In the genomic region with DNA sequence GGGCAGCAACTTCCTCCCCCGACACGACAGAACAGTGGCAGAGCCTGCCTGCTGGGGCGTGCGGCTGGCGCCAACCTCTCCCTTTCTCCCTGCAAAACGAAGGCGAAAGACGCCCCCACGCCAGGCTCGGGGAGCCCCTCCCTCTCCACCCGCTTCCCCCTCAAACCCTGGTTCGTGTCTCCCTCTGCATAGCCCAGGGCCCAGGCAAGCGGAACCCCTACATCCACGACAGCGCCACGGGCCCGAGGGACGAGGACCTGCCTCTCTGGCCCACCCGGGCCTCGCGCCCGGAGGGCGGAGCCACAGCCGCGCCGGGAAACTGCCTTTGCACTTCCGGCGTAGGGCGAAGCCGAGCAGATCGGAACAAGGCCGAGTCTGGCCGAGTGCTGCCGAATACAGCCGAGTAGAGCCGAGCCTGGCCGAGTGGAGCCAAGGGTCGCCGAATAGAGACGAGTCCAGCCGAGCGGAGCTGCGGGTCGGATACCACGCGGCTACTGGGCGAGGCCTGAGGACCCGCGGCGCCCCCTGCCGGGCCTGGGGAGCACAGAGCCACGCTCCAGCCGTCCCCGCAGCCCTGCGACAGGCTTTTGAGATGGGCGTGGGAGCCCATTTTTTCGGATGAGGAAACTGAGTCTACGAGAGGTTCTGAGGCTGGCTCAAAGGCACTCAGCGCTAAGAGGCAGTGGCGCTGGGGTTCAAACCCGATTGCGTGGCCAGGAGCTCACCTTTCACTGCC, we compare ENCODE assay signal across 1 cellular context.
TF ChIP-seq lines count a peak whose summit lies in the region.

No MANE protein-coding gene starts in this region.

TF ChIP-seq in HepG2, 621 proteins besides CTCF, POLR2A, EP300 and RAD21 (continued from another document):
- TF ChIP-seq CEBPB (IDR thresholded peaks at IDR 0.05; ENCODE audit: borderline replicate concordance, low read depth, low read length), result no peak
- peak; percentile 45; the same call in 1 of the 2 replicates for TF ChIP-seq SOX13 (IDR thresholded peaks at IDR 0.05)
- TF ChIP-seq SOX13 (CRISPR knock-in tag; conservative IDR thresholded peaks at IDR 0.05 in 1 of 2, IDR thresholded peaks at IDR 0.05 in 1 of 2), result no peak
- 0 out of 2 replicates have a peak, but pooled peaks have one; percentile 5 for TF ChIP-seq ZNF749 (CRISPR knock-in tag; IDR thresholded peaks at IDR 0.05; ENCODE audit: borderline replicate concordance)
- no peak for TF ChIP-seq NR1H2 (CRISPR knock-in tag; IDR thresholded peaks at IDR 0.05; ENCODE audit: borderline replicate concordance, low read depth)
- TF ChIP-seq ZNF850 (CRISPR knock-in tag; conservative IDR thresholded peaks at IDR 0.05), result no peak
- TF ChIP-seq ZZZ3 (CRISPR knock-in tag; IDR thresholded peaks at IDR 0.05; ENCODE audit: borderline replicate concordance), result peak; percentile 84; the same call in 1 of the 2 replicates
- TF ChIP-seq PHF5A (CRISPR knock-in tag; IDR thresholded peaks at IDR 0.05; ENCODE audit: low read depth, unreplicated experiment), result peak; percentile 23
- no peak; the same call in 1 of the 2 replicates for TF ChIP-seq POGZ (CRISPR knock-in tag; IDR thresholded peaks at IDR 0.05)
- TF ChIP-seq KAT2B (IDR thresholded peaks at IDR 0.05; ENCODE audit: borderline replicate concordance, low read depth, low read length), result no peak
- TF ChIP-seq, protein P1, sequence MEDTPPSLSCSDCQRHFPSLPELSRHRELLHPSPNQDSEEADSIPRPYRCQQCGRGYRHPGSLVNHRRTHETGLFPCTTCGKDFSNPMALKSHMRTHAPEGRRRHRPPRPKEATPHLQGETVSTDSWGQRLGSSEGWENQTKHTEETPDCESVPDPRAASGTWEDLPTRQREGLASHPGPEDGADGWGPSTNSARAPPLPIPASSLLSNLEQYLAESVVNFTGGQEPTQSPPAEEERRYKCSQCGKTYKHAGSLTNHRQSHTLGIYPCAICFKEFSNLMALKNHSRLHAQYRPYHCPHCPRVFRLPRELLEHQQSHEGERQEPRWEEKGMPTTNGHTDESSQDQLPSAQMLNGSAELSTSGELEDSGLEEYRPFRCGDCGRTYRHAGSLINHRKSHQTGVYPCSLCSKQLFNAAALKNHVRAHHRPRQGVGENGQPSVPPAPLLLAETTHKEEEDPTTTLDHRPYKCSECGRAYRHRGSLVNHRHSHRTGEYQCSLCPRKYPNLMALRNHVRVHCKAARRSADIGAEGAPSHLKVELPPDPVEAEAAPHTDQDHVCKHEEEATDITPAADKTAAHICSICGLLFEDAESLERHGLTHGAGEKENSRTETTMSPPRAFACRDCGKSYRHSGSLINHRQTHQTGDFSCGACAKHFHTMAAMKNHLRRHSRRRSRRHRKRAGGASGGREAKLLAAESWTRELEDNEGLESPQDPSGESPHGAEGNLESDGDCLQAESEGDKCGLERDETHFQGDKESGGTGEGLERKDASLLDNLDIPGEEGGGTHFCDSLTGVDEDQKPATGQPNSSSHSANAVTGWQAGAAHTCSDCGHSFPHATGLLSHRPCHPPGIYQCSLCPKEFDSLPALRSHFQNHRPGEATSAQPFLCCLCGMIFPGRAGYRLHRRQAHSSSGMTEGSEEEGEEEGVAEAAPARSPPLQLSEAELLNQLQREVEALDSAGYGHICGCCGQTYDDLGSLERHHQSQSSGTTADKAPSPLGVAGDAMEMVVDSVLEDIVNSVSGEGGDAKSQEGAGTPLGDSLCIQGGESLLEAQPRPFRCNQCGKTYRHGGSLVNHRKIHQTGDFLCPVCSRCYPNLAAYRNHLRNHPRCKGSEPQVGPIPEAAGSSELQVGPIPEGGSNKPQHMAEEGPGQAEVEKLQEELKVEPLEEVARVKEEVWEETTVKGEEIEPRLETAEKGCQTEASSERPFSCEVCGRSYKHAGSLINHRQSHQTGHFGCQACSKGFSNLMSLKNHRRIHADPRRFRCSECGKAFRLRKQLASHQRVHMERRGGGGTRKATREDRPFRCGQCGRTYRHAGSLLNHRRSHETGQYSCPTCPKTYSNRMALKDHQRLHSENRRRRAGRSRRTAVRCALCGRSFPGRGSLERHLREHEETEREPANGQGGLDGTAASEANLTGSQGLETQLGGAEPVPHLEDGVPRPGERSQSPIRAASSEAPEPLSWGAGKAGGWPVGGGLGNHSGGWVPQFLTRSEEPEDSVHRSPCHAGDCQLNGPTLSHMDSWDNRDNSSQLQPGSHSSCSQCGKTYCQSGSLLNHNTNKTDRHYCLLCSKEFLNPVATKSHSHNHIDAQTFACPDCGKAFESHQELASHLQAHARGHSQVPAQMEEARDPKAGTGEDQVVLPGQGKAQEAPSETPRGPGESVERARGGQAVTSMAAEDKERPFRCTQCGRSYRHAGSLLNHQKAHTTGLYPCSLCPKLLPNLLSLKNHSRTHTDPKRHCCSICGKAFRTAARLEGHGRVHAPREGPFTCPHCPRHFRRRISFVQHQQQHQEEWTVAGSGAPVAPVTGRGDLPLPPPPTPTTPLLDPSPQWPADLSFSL (CRISPR knock-in tag; IDR thresholded peaks at IDR 0.05), result no peak
- TF ChIP-seq, protein P2, sequence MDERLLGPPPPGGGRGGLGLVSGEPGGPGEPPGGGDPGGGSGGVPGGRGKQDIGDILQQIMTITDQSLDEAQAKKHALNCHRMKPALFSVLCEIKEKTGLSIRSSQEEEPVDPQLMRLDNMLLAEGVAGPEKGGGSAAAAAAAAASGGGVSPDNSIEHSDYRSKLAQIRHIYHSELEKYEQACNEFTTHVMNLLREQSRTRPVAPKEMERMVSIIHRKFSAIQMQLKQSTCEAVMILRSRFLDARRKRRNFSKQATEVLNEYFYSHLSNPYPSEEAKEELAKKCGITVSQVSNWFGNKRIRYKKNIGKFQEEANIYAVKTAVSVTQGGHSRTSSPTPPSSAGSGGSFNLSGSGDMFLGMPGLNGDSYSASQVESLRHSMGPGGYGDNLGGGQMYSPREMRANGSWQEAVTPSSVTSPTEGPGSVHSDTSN (CRISPR knock-in tag; IDR thresholded peaks at IDR 0.05), result no peak
- TF ChIP-seq SCMH1 (CRISPR knock-in tag; IDR thresholded peaks at IDR 0.05; ENCODE audit: borderline replicate concordance), result no peak
- peak; percentile 42; the same call in 1 of the 2 replicates for TF ChIP-seq ZSCAN29 (CRISPR knock-in tag; conservative IDR thresholded peaks at IDR 0.05)
- TF ChIP-seq KDM1A (CRISPR knock-in tag; IDR thresholded peaks at IDR 0.05), result peak; percentile 66; the same call in 1 of the 2 replicates
- no peak for TF ChIP-seq ZNF530 (CRISPR knock-in tag; IDR thresholded peaks at IDR 0.05; ENCODE audit: low read depth)
- no peak for TF ChIP-seq NFIB (CRISPR knock-in tag; IDR thresholded peaks at IDR 0.05; ENCODE audit: borderline replicate concordance)
- no peak for TF ChIP-seq NR2F2 (IDR thresholded peaks at IDR 0.05; ENCODE audit: borderline replicate concordance, low read depth)
- TF ChIP-seq POLR2AphosphoS5 (IDR thresholded peaks at IDR 0.05; ENCODE audit: low read depth, low read length), result peak; percentile 95
- no peak for TF ChIP-seq KDM5B (CRISPR knock-in tag; IDR thresholded peaks at IDR 0.05; ENCODE audit: borderline replicate concordance)
- TF ChIP-seq, protein P3, sequence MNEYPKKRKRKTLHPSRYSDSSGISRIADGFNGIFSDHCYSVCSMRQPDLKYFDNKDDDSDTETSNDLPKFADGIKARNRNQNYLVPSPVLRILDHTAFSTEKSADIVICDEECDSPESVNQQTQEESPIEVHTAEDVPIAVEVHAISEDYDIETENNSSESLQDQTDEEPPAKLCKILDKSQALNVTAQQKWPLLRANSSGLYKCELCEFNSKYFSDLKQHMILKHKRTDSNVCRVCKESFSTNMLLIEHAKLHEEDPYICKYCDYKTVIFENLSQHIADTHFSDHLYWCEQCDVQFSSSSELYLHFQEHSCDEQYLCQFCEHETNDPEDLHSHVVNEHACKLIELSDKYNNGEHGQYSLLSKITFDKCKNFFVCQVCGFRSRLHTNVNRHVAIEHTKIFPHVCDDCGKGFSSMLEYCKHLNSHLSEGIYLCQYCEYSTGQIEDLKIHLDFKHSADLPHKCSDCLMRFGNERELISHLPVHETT (CRISPR knock-in tag; conservative IDR thresholded peaks at IDR 0.05), result no peak; the same call in 1 of the 2 replicates
- TF ChIP-seq ZNF766 (CRISPR knock-in tag; IDR thresholded peaks at IDR 0.05; ENCODE audit: borderline replicate concordance), result peak; percentile 78; the same call in 1 of the 2 replicates
- TF ChIP-seq RBM39 (IDR thresholded peaks at IDR 0.05; ENCODE audit: low read depth, low read length, poor library complexity, severe bottlenecking), result no peak
- TF ChIP-seq ZNF446 (CRISPR knock-in tag; IDR thresholded peaks at IDR 0.05), result peak; percentile 18; the same call in 1 of the 2 replicates
- no peak for TF ChIP-seq TCF7L2 (IDR thresholded peaks at IDR 0.05; ENCODE audit: low read depth, low read length)
- no peak for TF ChIP-seq REXO4 (CRISPR knock-in tag; IDR thresholded peaks at IDR 0.05; ENCODE audit: borderline replicate concordance)
- TF ChIP-seq ZFP37 (CRISPR knock-in tag; IDR thresholded peaks at IDR 0.05; ENCODE audit: borderline replicate concordance), result peak; percentile 61; the same call in 1 of the 2 replicates
- TF ChIP-seq, protein P4, sequence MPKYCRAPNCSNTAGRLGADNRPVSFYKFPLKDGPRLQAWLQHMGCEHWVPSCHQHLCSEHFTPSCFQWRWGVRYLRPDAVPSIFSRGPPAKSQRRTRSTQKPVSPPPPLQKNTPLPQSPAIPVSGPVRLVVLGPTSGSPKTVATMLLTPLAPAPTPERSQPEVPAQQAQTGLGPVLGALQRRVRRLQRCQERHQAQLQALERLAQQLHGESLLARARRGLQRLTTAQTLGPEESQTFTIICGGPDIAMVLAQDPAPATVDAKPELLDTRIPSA (CRISPR knock-in tag; IDR thresholded peaks at IDR 0.05; ENCODE audit: borderline replicate concordance), result no peak
- TF ChIP-seq SMYD3 (CRISPR knock-in tag; IDR thresholded peaks at IDR 0.05), result no peak
- 0 out of 2 replicates have a peak, but pooled peaks have one; percentile 47 for TF ChIP-seq ISX (CRISPR knock-in tag; conservative IDR thresholded peaks at IDR 0.05)
- TF ChIP-seq JUND (CRISPR knock-in tag; IDR thresholded peaks at IDR 0.05), result no peak
- TF ChIP-seq ZNF292 (CRISPR knock-in tag; IDR thresholded peaks at IDR 0.05; ENCODE audit: borderline replicate concordance, low read depth), result no peak; the same call in 1 of the 2 replicates
- TF ChIP-seq HHEX (CRISPR knock-in tag; IDR thresholded peaks at IDR 0.05), result no peak
- TF ChIP-seq HOXA3 (CRISPR knock-in tag; IDR thresholded peaks at IDR 0.05), result peak; percentile 64
- TF ChIP-seq ONECUT2 (CRISPR knock-in tag; IDR thresholded peaks at IDR 0.05), result no peak
- TF ChIP-seq, protein P5, sequence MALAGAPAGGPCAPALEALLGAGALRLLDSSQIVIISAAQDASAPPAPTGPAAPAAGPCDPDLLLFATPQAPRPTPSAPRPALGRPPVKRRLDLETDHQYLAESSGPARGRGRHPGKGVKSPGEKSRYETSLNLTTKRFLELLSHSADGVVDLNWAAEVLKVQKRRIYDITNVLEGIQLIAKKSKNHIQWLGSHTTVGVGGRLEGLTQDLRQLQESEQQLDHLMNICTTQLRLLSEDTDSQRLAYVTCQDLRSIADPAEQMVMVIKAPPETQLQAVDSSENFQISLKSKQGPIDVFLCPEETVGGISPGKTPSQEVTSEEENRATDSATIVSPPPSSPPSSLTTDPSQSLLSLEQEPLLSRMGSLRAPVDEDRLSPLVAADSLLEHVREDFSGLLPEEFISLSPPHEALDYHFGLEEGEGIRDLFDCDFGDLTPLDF (CRISPR knock-in tag; IDR thresholded peaks at IDR 0.05), result peak; percentile 89
- no peak for TF ChIP-seq NCOR1 (IDR thresholded peaks at IDR 0.05; ENCODE audit: borderline replicate concordance, low read length)
- no peak for TF ChIP-seq PRPF4 (IDR thresholded peaks at IDR 0.05; ENCODE audit: low read depth, low read length, poor library complexity, severe bottlenecking)
- 0 out of 2 replicates have a peak, but pooled peaks have one; percentile 80 for TF ChIP-seq ZNF589 (CRISPR knock-in tag; conservative IDR thresholded peaks at IDR 0.05)
- peak; percentile 66; the same call in 1 of the 2 replicates for TF ChIP-seq TBX2 (CRISPR knock-in tag; IDR thresholded peaks at IDR 0.05; ENCODE audit: borderline replicate concordance)
- TF ChIP-seq, protein P6, sequence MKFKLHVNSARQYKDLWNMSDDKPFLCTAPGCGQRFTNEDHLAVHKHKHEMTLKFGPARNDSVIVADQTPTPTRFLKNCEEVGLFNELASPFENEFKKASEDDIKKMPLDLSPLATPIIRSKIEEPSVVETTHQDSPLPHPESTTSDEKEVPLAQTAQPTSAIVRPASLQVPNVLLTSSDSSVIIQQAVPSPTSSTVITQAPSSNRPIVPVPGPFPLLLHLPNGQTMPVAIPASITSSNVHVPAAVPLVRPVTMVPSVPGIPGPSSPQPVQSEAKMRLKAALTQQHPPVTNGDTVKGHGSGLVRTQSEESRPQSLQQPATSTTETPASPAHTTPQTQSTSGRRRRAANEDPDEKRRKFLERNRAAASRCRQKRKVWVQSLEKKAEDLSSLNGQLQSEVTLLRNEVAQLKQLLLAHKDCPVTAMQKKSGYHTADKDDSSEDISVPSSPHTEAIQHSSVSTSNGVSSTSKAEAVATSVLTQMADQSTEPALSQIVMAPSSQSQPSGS (CRISPR knock-in tag; IDR thresholded peaks at IDR 0.05), result no peak
- no peak for TF ChIP-seq POLR2AphosphoS2 (IDR thresholded peaks at IDR 0.05; ENCODE audit: low read depth, low read length)
- TF ChIP-seq, protein P7, sequence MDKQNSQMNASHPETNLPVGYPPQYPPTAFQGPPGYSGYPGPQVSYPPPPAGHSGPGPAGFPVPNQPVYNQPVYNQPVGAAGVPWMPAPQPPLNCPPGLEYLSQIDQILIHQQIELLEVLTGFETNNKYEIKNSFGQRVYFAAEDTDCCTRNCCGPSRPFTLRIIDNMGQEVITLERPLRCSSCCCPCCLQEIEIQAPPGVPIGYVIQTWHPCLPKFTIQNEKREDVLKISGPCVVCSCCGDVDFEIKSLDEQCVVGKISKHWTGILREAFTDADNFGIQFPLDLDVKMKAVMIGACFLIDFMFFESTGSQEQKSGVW (CRISPR knock-in tag; IDR thresholded peaks at IDR 0.05; ENCODE audit: borderline replicate concordance), result no peak
- no peak for TF ChIP-seq TOE1 (CRISPR knock-in tag; IDR thresholded peaks at IDR 0.05)
- TF ChIP-seq ELF4 (CRISPR knock-in tag; IDR thresholded peaks at IDR 0.05; ENCODE audit: borderline replicate concordance), result no peak
- TF ChIP-seq NONO (IDR thresholded peaks at IDR 0.05), result no peak
- TF ChIP-seq NONO (CRISPR knock-in tag; conservative IDR thresholded peaks at IDR 0.05), result peak; percentile 88
- TF ChIP-seq DNMT1 (CRISPR knock-in tag; IDR thresholded peaks at IDR 0.05), result no peak
- no peak; the same call in 1 of the 2 replicates for TF ChIP-seq ZNF768 (CRISPR knock-in tag; IDR thresholded peaks at IDR 0.05)
- TF ChIP-seq, protein P8, sequence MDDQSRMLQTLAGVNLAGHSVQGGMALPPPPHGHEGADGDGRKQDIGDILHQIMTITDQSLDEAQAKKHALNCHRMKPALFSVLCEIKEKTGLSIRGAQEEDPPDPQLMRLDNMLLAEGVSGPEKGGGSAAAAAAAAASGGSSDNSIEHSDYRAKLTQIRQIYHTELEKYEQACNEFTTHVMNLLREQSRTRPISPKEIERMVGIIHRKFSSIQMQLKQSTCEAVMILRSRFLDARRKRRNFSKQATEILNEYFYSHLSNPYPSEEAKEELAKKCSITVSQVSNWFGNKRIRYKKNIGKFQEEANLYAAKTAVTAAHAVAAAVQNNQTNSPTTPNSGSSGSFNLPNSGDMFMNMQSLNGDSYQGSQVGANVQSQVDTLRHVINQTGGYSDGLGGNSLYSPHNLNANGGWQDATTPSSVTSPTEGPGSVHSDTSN (CRISPR knock-in tag; IDR thresholded peaks at IDR 0.05; ENCODE audit: borderline replicate concordance), result no peak
- TF ChIP-seq RARG (CRISPR knock-in tag; IDR thresholded peaks at IDR 0.05; ENCODE audit: low read depth), result no peak
- no peak for TF ChIP-seq ZNF484 (CRISPR knock-in tag; IDR thresholded peaks at IDR 0.05; ENCODE audit: borderline replicate concordance, low read depth)
- TF ChIP-seq ZEB1 (IDR thresholded peaks at IDR 0.05; ENCODE audit: insufficient replicate concordance, low read depth), result no peak
- TF ChIP-seq RNF2 (conservative IDR thresholded peaks at IDR 0.05; ENCODE audit: low read depth), result peak; percentile 72; the same call in 1 of the 2 replicates
TF ChIP-seq in HepG2: peak in this region for 274.
